ENCODE assay signal across 1 cellular context in genomic region chr3:38651153-38651789, GRCh38.
A peak's percentile ranks its signal among the peaks of the same experiment; 100 is the strongest.
TF ChIP-seq lines count a peak whose summit lies in the region.

No MANE protein-coding gene starts in this region.

TF ChIP-seq in K562, 482 proteins besides CTCF, POLR2A, EP300 and RAD21 (continued from another document and continues in another):
- TF ChIP-seq CREB3L1 (IDR thresholded peaks at IDR 0.05; ENCODE audit: borderline replicate concordance, low read depth) (peak; percentile 35; the same call in 1 of the 2 replicates), BACH1 (tag; IDR thresholded peaks at IDR 0.05) (no peak), ZNF143 (CRISPR knock-in tag; IDR thresholded peaks at IDR 0.05) (peak; percentile 43; the same call in 1 of the 2 replicates), FUS (optimal IDR thresholded peaks at IDR 0.05; ENCODE audit: low read depth, low read length) (no peak), EWSR1 (IDR thresholded peaks at IDR 0.05; ENCODE audit: borderline replicate concordance, low read depth, partially characterized antibody) (no peak), FOXA1 (IDR thresholded peaks at IDR 0.05; ENCODE audit: borderline replicate concordance) (no peak), CHAMP1 (IDR thresholded peaks at IDR 0.05) (no peak), ETS2 (tag; IDR thresholded peaks at IDR 0.05; ENCODE audit: borderline replicate concordance, poor library complexity, severe bottlenecking) (no peak), NBN (IDR thresholded peaks at IDR 0.05; ENCODE audit: low read depth) (no peak), TSHZ1 (CRISPR knock-in tag; IDR thresholded peaks at IDR 0.05) (no peak), ZNF830 (CRISPR knock-in tag; IDR thresholded peaks at IDR 0.05) (0 out of 2 replicates have a peak, but pooled peaks have one; percentile 17), GTF2B (IDR thresholded peaks at IDR 0.05; ENCODE audit: extremely low read depth, insufficient read length) (no peak), TCF15 (CRISPR knock-in tag; IDR thresholded peaks at IDR 0.05) (no peak), MYBL2 (IDR thresholded peaks at IDR 0.05; ENCODE audit: low read depth) (no peak), MYBL2 (CRISPR knock-in tag; IDR thresholded peaks at IDR 0.05; ENCODE audit: borderline replicate concordance) (no peak), ZBTB12 (CRISPR knock-in tag; IDR thresholded peaks at IDR 0.05) (no peak), TCFL5 (CRISPR knock-in tag; conservative IDR thresholded peaks at IDR 0.05) (no peak), SMARCE1 (IDR thresholded peaks at IDR 0.05) (no peak), RCOR1 (IDR thresholded peaks at IDR 0.05; ENCODE audit: borderline replicate concordance in 1 of 2, low read depth in 2 of 2, low read length in 2 of 2) (peak in 1 of 2 experiments; percentile 44; a peak in 1 of 4 replicates), SAP30 (IDR thresholded peaks at IDR 0.05; ENCODE audit: borderline replicate concordance, insufficient read depth, low read depth, low read length, poor library complexity, severe bottlenecking) (no peak), FOXK1 (CRISPR knock-in tag; IDR thresholded peaks at IDR 0.05; ENCODE audit: borderline replicate concordance) (no peak), ZNF134 (CRISPR knock-in tag; conservative IDR thresholded peaks at IDR 0.05) (no peak), FOXK2 (conservative IDR thresholded peaks at IDR 0.05 in 1 of 2, IDR thresholded peaks at IDR 0.05 in 1 of 2; ENCODE audit: low read depth in 2 of 2) (no peak), SPI1 (IDR thresholded peaks at IDR 0.05; ENCODE audit: borderline replicate concordance, low read depth, low read length) (peak; percentile 89), TEAD1 (CRISPR knock-in tag; IDR thresholded peaks at IDR 0.05) (0 out of 4 replicates have a peak, but pooled peaks of 1 of the 2 experiments have one; percentile 26), STAT6 (CRISPR knock-in tag; IDR thresholded peaks at IDR 0.05) (no peak; the same call in 1 of the 2 replicates), THAP12 (CRISPR knock-in tag; IDR thresholded peaks at IDR 0.05) (no peak), RERE (CRISPR knock-in tag; IDR thresholded peaks at IDR 0.05; ENCODE audit: borderline replicate concordance) (no peak), ETV5 (CRISPR knock-in tag; IDR thresholded peaks at IDR 0.05; ENCODE audit: low read depth) (no peak), ZNF280A (IDR thresholded peaks at IDR 0.05; ENCODE audit: low read depth, partially characterized antibody) (no peak), CBFB (CRISPR knock-in tag; IDR thresholded peaks at IDR 0.05) (no peak), ZNF224 (CRISPR knock-in tag; IDR thresholded peaks at IDR 0.05) (no peak)
